31 cellular contexts compared by ENCODE assay signal in the genomic region with DNA sequence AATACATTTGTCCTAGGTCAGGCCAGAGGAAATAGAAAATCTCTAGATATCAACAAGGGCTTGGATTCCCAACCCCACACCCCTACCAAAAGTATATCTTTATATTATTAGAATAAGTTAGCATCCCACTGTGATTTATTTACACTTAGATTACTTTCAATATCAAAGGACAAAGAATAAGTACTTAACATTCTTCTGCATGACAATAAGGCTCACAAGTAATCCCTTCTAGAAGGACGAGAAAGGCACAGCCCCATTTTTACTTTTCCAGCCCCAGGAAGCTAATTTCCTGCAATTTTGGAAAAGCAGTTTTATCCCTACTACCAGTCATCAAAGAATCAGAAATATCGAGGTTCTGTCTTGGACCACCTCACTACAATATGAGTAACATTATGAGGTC. TPM values are rescaled to one million over a fixed set of nuclear protein-coding genes. Genes with fewer than 3 reads are reported as not detected.
DNase-seq lines count a peak whose midpoint lies in the region; FAIRE-seq and TF ChIP-seq lines count a peak whose summit lies in the region.
"Had no signal": no experiment of that assay in that cellular context is flagged by ENCODE, and none has a peak within 500 bp of the region (broad histone marks: within the 10 kb centered on the region; RNA-seq: fewer than 3 reads in every experiment).

No MANE protein-coding gene starts in this region.

- H4K5ac ChIP-seq in H1 (ENCODE audit: insufficient read length, low read depth, low read length): no peak overlapping the region

- H2AFZ ChIP-seq in MM.1S (ENCODE audit: low read length) (no peak overlapping the region), H1 (ENCODE audit: low read length) (no peak overlapping the region), SK-N-SH (ENCODE audit: low read depth) (no peak overlapping the region)

- no peak overlapping the region for H2BK20ac ChIP-seq in H1 (ENCODE audit: low read length)

- no peaks in the 10 kb centered on the region for H3K27me3 ChIP-seq in HAP-1 (ENCODE audit: low read depth)
- no peaks in the 10 kb centered on the region for H3K27me3 ChIP-seq in MM.1S (replicated peaks; ENCODE audit: insufficient read depth, low read length)
- peaks cover 7 to 49% (median 25%) of the 10 kb centered on the region in 4 experiments for H3K27me3 ChIP-seq in H1 (replicated peaks in 1 of 4; ENCODE audit: control insufficient read depth in 3 of 4, extremely low read depth in 1 of 4, insufficient read depth in 3 of 4, low read length in 3 of 4)
- H3K27me3 ChIP-seq in sigmoid colon: no peaks in the 10 kb centered on the region
- no peaks in the 10 kb centered on the region for H3K27me3 ChIP-seq in SK-N-SH (ENCODE audit: insufficient read depth)
- H3K27me3 ChIP-seq: BE2C had no signal

- H3K23me2 ChIP-seq in H1 (ENCODE audit: low read depth, low read length): no peaks in the 10 kb centered on the region

- H3K36me3 ChIP-seq in HAP-1 (replicated peaks) (no peaks in the 10 kb centered on the region), MM.1S (replicated peaks; ENCODE audit: insufficient read depth, low read length) (no peaks in the 10 kb centered on the region), H1 (ENCODE audit: control insufficient read depth in 2 of 4, insufficient read depth in 4 of 4, low read length in 3 of 4) (no peaks in the 10 kb centered on the region), sigmoid colon (no peaks in the 10 kb centered on the region), SK-N-SH (replicated peaks in 1 of 2; ENCODE audit: control insufficient read depth in 1 of 2, insufficient read depth in 2 of 2, low read length in 1 of 2) (no peaks in the 10 kb centered on the region)
- H3K36me3 ChIP-seq: BE2C, BLaER1 had no signal

- no peak overlapping the region for H2BK15ac ChIP-seq in H1 (ENCODE audit: low read length)

- no peak for TF ChIP-seq EP300 in H1 (IDR thresholded peaks at IDR 0.05; ENCODE audit: borderline replicate concordance in 1 of 2, low read depth in 2 of 2, low read length in 2 of 2)
- TF ChIP-seq EP300 in sigmoid colon (IDR thresholded peaks at IDR 0.05): no peak
- TF ChIP-seq EP300 in SK-N-SH (IDR thresholded peaks at IDR 0.05; ENCODE audit: borderline replicate concordance in 1 of 2, low read depth in 1 of 2, low read length in 1 of 2): no peak

- H3K4me1 ChIP-seq in HAP-1 (peaks cover 28% of the 10 kb centered on the region), MM.1S (ENCODE audit: low read length) (peaks cover 5% of the 10 kb centered on the region; the same call in 1 of the 2 replicates), H1 (replicated peaks in 1 of 4; ENCODE audit: control insufficient read depth in 3 of 4, insufficient read depth in 4 of 4, low read length in 3 of 4) (no peaks in the 10 kb centered on the region; a peak in 2 of 7 replicates), sigmoid colon (no peaks in the 10 kb centered on the region), SK-N-SH (ENCODE audit: control insufficient read depth in 1 of 2, insufficient read depth in 2 of 2, low read depth in 1 of 2, low read length in 1 of 2) (no peaks in the 10 kb centered on the region)
- H3K4me1 ChIP-seq: BE2C, BLaER1 had no signal

- in situ Hi-C loops in HAP-1 (cut with MboI; ENCODE audit: low sequenced_read_pairs): loop anchor here (25.0 kb wide), 1 partner anchor 91 kb away; no protein-coding TSS in a partner anchor

- H3K9me2 ChIP-seq in MM.1S (replicated peaks; ENCODE audit: insufficient read depth, low read length): no peaks in the 10 kb centered on the region
- H3K9me2 ChIP-seq in SK-N-SH: no peaks in the 10 kb centered on the region

- H3K9ac ChIP-seq in MM.1S (ENCODE audit: low read length): no peak overlapping the region
- no peak overlapping the region for H3K9ac ChIP-seq in H1 (replicated peaks in 1 of 4; ENCODE audit: extremely low read depth in 1 of 4, low read depth in 3 of 4, low read length in 3 of 4)
- H3K9ac ChIP-seq in SK-N-SH: no peak overlapping the region
- H3K9ac ChIP-seq: BLaER1 had no signal

- no peak overlapping the region for H2BK12ac ChIP-seq in H1 (ENCODE audit: low read depth, low read length)

- no peak overlapping the region for H3K4ac ChIP-seq in H1 (replicated peaks; ENCODE audit: insufficient read length, low read depth, low read length)

- H3F3A ChIP-seq in MM.1S (ENCODE audit: insufficient read depth, low read length): no peaks in the 10 kb centered on the region
- no peaks in the 10 kb centered on the region for H3F3A ChIP-seq in SK-N-SH (replicated peaks; ENCODE audit: insufficient read depth)

- TF ChIP-seq CTCF in MM.1S (IDR thresholded peaks at IDR 0.05; ENCODE audit: low read length) (no peak), H1 (IDR thresholded peaks at IDR 0.05; ENCODE audit: control extremely low read depth in 1 of 3, insufficient read depth in 1 of 3, low read depth in 1 of 3, low read length in 3 of 3) (no peak), sigmoid colon (IDR thresholded peaks at IDR 0.05) (no peak), SK-N-SH (IDR thresholded peaks at IDR 0.05) (no peak)

- H3K79me2 ChIP-seq in MM.1S (ENCODE audit: low read length) (no peaks in the 10 kb centered on the region), H1 (ENCODE audit: control insufficient read depth in 1 of 2, insufficient read depth in 2 of 2, low read length in 2 of 2) (no peaks in the 10 kb centered on the region), SK-N-SH (ENCODE audit: insufficient read depth) (no peaks in the 10 kb centered on the region)

- no peak overlapping the region for H3K23ac ChIP-seq in H1 (ENCODE audit: insufficient read length)

- whole genome bisulfite sequencing in H1 (ENCODE audit: extremely low coverage in 1 of 2, insufficient coverage in 1 of 2, insufficient read length in 1 of 2, insufficient replicate concordance in 2 of 2, low coverage in 1 of 2, low lambda C conversion rate in 2 of 2, missing lambda C conversion rate in 1 of 2), 2 experiments: 25% methylated on average over 2 of the region's 2 CpGs; no CpG with 5 or more reads in 1 of the 2 experiments
- 45 to 48% methylated on average over 2 of the region's 2 CpGs for WGBS in sigmoid colon, 2 donors
- WGBS in SK-N-SH (ENCODE audit: low lambda C conversion rate): 0% methylated on average over 2 of the region's 2 CpGs

- no peak overlapping the region for H2BK5ac ChIP-seq in H1 (ENCODE audit: low read depth, low read length)

- no peak for FAIRE-seq in H1 (lab: Jason Lieb, UNC)
- FAIRE-seq: A204.1, GM12878, GM12892, GM18507 had no signal

- H3K79me1 ChIP-seq in H1 (ENCODE audit: low read depth, low read length): no peaks in the 10 kb centered on the region

- no peak overlapping the region for H3K18ac ChIP-seq in H1 (ENCODE audit: extremely low read depth, low read length)

- no peak overlapping the region for H2AK5ac ChIP-seq in H1 (ENCODE audit: low read depth, low read length)

- intact Hi-C loops in sigmoid colon (cut with DNase I): no loop called here

- DNase-seq in HAP-1 (ENCODE audit: low spot score in 2 of 2) (peak; percentile 37 to 91), MM.1S (no peak), H1 (ENCODE audit: low read depth in 1 of 2, low spot score in 2 of 2) (no peak), GM19240 (ENCODE audit: insufficient read length, low spot score) (no peak), sigmoid colon (no peak), SK-N-SH (no peak)
- DNase-seq: 8988T; ACHN; BE2C; C1 segment of cervical spinal cord; CD4-positive, alpha-beta memory T cell; CD4-positive, CD25-positive, alpha-beta regulatory T cell; CD8-positive, alpha-beta memory T cell; COR-L47; DMS 273 treated with DMSO at 0.1 percent for 48 hours; DMS153; DMS53; DMS79; DND-41; EL; GDM1 had no signal

- H3K14ac ChIP-seq in H1 (ENCODE audit: insufficient read length): no peak overlapping the region

- no peak overlapping the region for H4K8ac ChIP-seq in H1 (ENCODE audit: extremely low read depth, insufficient read depth, low read length)

- no peak overlapping the region for H4K91ac ChIP-seq in H1 (replicated peaks; ENCODE audit: insufficient read length, low read length)

- POLR2A ChIA-PET in H1 (lab: Charles Lee; ENCODE audit: partially characterized antibody) (no interaction called here), SK-N-SH (lab: Yijun Ruan, JAX) (no interaction called here)

- no peak overlapping the region for H3K56ac ChIP-seq in H1 (replicated peaks; ENCODE audit: insufficient read length, low read depth, low read length)

- H2BK120ac ChIP-seq in H1 (replicated peaks; ENCODE audit: low read depth, low read length): no peak overlapping the region

- H3K27ac ChIP-seq in MM.1S (ENCODE audit: low read length) (no peak overlapping the region), H1 (ENCODE audit: low read depth, low read length) (no peak overlapping the region), sigmoid colon (no peak overlapping the region), SK-N-SH (ENCODE audit: low read depth in 2 of 2, low read length in 1 of 2) (no peak overlapping the region)
- H3K27ac ChIP-seq: BLaER1 had no signal

- H3K4me2 ChIP-seq in MM.1S (ENCODE audit: low read depth, low read length): peak overlapping the region; percentile 27; the same call in 1 of the 2 replicates
- H3K4me2 ChIP-seq in H1 (ENCODE audit: insufficient read depth in 1 of 2, low read depth in 2 of 2, low read length in 2 of 2): no peak overlapping the region; a peak in 1 of 4 replicates
- H3K4me2 ChIP-seq in SK-N-SH: no peak overlapping the region
- H3K4me2 ChIP-seq: BLaER1 had no signal

- H4K20me1 ChIP-seq in MM.1S (ENCODE audit: insufficient read depth, low read length) (no peaks in the 10 kb centered on the region), H1 (replicated peaks in 1 of 2; ENCODE audit: control insufficient read depth in 1 of 2, insufficient read depth in 2 of 2, low read length in 2 of 2) (no peaks in the 10 kb centered on the region), SK-N-SH (ENCODE audit: insufficient read depth) (no peaks in the 10 kb centered on the region)
- H4K20me1 ChIP-seq: BLaER1 had no signal

- peaks cover 7% of the 10 kb centered on the region; the same call in 1 of the 2 replicates for H3K9me3 ChIP-seq in HAP-1
- no peaks in the 10 kb centered on the region for H3K9me3 ChIP-seq in MM.1S (replicated peaks; ENCODE audit: insufficient read depth, low read length)
- no peaks in the 10 kb centered on the region for H3K9me3 ChIP-seq in H1 (ENCODE audit: insufficient read depth in 2 of 2, low read depth in 1 of 2, low read length in 1 of 2)
- no peaks in the 10 kb centered on the region for H3K9me3 ChIP-seq in sigmoid colon
- H3K9me3 ChIP-seq in SK-N-SH: no peaks in the 10 kb centered on the region
- H3K9me3 ChIP-seq: BE2C had no signal

- TF ChIP-seq RAD21 in H1 (IDR thresholded peaks at IDR 0.05 in 1 of 2, conservative IDR thresholded peaks at IDR 0.05 in 1 of 2; ENCODE audit: low read depth in 2 of 2, low read length in 2 of 2): no peak
- no peak for TF ChIP-seq RAD21 in SK-N-SH (IDR thresholded peaks at IDR 0.05; ENCODE audit: low read length)

- no peak overlapping the region for H3K4me3 ChIP-seq in HAP-1
- no peak overlapping the region for H3K4me3 ChIP-seq in MM.1S (ENCODE audit: low read length)
- peak overlapping the region in 1 of 4 experiments; percentile 15; a peak in 1 of 8 replicates for H3K4me3 ChIP-seq in H1 (ENCODE audit: extremely low read depth in 1 of 4, insufficient read depth in 2 of 4, low read depth in 3 of 4, low read length in 4 of 4)
- H3K4me3 ChIP-seq in sigmoid colon: no peak overlapping the region
- no peak overlapping the region for H3K4me3 ChIP-seq in SK-N-SH (ENCODE audit: low read depth in 2 of 2, low read length in 1 of 2)
- H3K4me3 ChIP-seq: BLaER1, GM12878 had no signal

- TF ChIP-seq POLR2A in H1 (IDR thresholded peaks at IDR 0.05; ENCODE audit: control extremely low read depth in 1 of 2, low read depth in 2 of 2, low read length in 2 of 2): no peak
- TF ChIP-seq POLR2A in sigmoid colon (IDR thresholded peaks at IDR 0.05): no peak

- CTCF ChIA-PET in H1 (lab: Charles Lee; ENCODE audit: partially characterized antibody) (interaction anchor here (1.1 kb wide), 1 partner anchor 17 kb away, joined by 3 read pairs; no protein-coding TSS in a partner anchor), SK-N-SH (lab: Yijun Ruan, JAX) (no interaction called here)

RNA-seq across cellular contexts. Expression of gene SLITRK2, which starts 14.1 kb away (rescaled TPM):
- 0.33 and 0.39 TPM in 2 replicates for total RNA-seq in H1 (2021; fragmentation: NEBNext Ultra II Directional; extraction: Animal tissue kit (Norgen Biotek cat#: 25700))
- polyA plus RNA-seq in H1 (2011; rRNA removed) (0.14 and 0.16 TPM in 2 replicates), sigmoid colon (under 1 TPM in 2 of 3 donors, not detected in 1; under 0.01 to 0.04 TPM), SK-N-SH (2012; rRNA removed) (not detected in 2 replicates)
- polyA plus RNA-seq in H1 (2011; cell fraction: cytosol; rRNA removed): 0.14 TPM
- polyA plus RNA-seq in H1 (2011; cell fraction: nucleus; rRNA removed): 0.17 TPM
- 0.18 to 0.30 TPM (median 0.26 TPM) in 4 replicates for polyA plus RNA-seq in H1 (2012, experiment 1 of 2)
- 0.03 TPM for polyA plus RNA-seq in H1 (2012, experiment 2 of 2)
- polyA plus RNA-seq in H1 (2013, experiment 1 of 2): 0.22 TPM
- 0.13 TPM for polyA plus RNA-seq in H1 (2013, experiment 2 of 2)
- 0.29 and 0.35 TPM in 2 replicates for polyA minus RNA-seq in H1 (2011; rRNA and poly(A)+ RNA removed)
- polyA minus RNA-seq in H1 (2011; cell fraction: cytosol; rRNA and poly(A)+ RNA removed): 0.15 TPM
- polyA minus RNA-seq in H1 (2011; cell fraction: nucleus; rRNA and poly(A)+ RNA removed): 0.60 TPM
- under 1 TPM; under 0.01 to 0.36 (median 0.22) TPM for total RNA-seq in sigmoid colon
- polyA plus RNA-seq in SK-N-SH (2012; cell fraction: cytosol; rRNA removed): not detected in 2 replicates
- not detected in 2 replicates for polyA plus RNA-seq in SK-N-SH (2012; cell fraction: nucleus; rRNA removed)
- total RNA-seq: A673; CD4-positive, alpha-beta memory T cell; CD4-positive, CD25-positive, alpha-beta regulatory T cell; CD8-positive, alpha-beta memory T cell; Daoy; G401; GM12878 had no signal
- polyA plus RNA-seq: AG04450; CD14-positive monocyte; CD4-positive, alpha-beta memory T cell; CD4-positive, CD25-positive, alpha-beta regulatory T cell; CD8-positive, alpha-beta memory T cell; GM12878 had no signal

Comparison
In these comparisons a context has a peak if more than half of its experiments do, and no peak if none do; other contexts are left out.
1. DNase-seq: peak in HAP-1 (2 of 2); none in MM.1S (single experiment), H1 (0 of 2), GM19240 (single experiment), sigmoid colon (single experiment) and SK-N-SH (single experiment).